ENCODE assay signal across 1 cellular context in the genomic region with DNA sequence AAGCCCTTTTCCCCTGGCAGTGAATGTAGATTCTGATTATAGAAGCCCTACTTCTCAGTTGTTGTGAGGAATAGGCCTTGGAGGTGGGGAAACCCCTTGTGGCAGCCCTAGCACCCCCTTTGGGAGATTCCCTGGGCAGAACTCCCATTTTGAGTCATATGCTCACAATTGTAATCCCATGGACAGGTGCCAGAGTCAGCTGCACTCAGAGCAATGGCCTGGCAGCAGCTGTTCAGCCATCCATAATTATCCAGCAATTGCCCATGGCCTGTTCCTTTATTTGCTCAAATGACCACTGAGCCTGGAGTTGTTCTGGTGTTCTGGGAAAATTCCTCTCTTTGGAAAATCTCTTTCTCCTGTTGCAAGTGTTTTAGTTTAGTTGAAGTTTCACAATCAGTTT.
TF ChIP-seq lines count a peak whose summit lies in the region.

No MANE protein-coding gene starts in this region.

TF ChIP-seq in GM23338, 12 proteins besides CTCF, POLR2A, EP300 and RAD21 (continued from another document):
- TF ChIP-seq ZNF462 (CRISPR knock-in tag; IDR thresholded peaks at IDR 0.05), result no peak
- TF ChIP-seq STAT1 (IDR thresholded peaks at IDR 0.05; ENCODE audit: unreplicated experiment), result no peak
- TF ChIP-seq ETS1 (IDR thresholded peaks at IDR 0.05), result no peak
- no peak for TF ChIP-seq JUNB (IDR thresholded peaks at IDR 0.05; ENCODE audit: unreplicated experiment)
TF ChIP-seq in GM23338: peak in this region for 0.
